In the genomic region with DNA sequence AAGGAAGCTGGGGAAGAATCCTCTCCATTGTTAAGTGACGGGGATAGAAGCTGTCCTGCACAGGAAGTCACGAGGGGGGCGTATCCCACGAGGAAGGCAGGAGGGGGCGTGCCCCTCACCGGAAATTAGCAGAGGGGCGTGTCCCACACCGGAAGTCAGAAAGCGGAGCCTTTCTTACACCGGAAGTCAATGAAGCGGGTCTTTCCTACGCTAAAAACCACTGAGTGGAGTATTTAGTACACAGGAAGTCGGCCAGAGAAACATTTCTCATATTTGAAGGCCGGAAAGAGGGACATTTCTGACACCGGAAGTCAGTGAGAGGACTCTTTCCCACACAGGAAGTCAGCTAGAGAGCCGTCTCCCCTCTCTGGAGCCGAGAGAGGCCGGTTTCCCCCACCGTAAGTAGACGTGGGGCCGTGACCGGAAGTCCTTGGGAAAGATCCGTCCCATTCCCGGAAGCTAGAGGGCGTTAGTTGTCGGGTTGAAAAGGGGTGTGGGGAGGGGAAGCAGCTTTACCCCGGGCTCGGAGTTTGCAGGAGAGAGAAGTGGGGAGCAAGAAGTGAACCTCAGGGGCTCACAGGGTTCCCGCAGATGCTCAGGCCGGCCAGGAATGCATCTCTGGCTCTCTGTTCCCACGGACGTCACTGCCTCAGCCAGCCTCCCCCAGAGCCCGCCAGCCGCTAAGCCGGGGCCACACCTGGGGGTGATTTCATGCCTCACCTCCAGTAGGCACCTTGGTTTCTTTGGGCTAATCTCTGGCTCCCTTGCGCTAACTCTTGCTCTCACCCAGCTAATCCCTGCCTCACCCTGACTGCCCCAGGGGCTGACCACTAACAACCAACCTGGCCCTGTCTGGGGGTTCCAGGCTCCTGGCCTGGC, we compare ENCODE assay signal across 8 cellular contexts. TPM values are rescaled to one million over a fixed set of nuclear protein-coding genes. Genes with fewer than 3 reads are reported as not detected.
DNase-seq lines count a peak whose midpoint lies in the region; ATAC-seq and TF ChIP-seq lines count a peak whose summit lies in the region.

No MANE protein-coding gene starts in this region.

- intact Hi-C loops in OCI-LY7 (cut with micrococcal nuclease; ENCODE audit: unreplicated experiment) = loop anchor here (2.0 to 10.0 kb wide), 5 partner anchors 192 to 1332 kb away; partner anchors contain the start of gene ASPHD2

- H3K27me3 ChIP-seq in HUES48 (ENCODE audit: control insufficient read depth, insufficient read depth, low read length) = no peaks in the 10 kb centered on the region

- POLR2A ChIA-PET in OCI-LY7 (lab: Charles Lee) = interaction anchor here (1.4 to 5.7 kb wide), 4 partner anchors 10 to 242 kb away, joined by 3 to 61 read pairs (median 14); partner anchors contain the start of genes HPS4 and SRRD

- peak; percentile 97 for DNase-seq in DMS 273 (lab: John Stamatoyannopoulos, UW; ENCODE audit: unreplicated experiment)
- DNase-seq in OCI-LY7 (ENCODE audit: low spot score) = peak; percentile 99
- peak; percentile 92 for DNase-seq in activated T-cell treated with anti-CD3 and anti-CD28 coated beads for 4 hours
- peak; percentile 89 for DNase-seq in epithelial cell of esophagus (ENCODE audit: low read depth)
- peak; percentile 94 for DNase-seq in mucosa of gallbladder (ENCODE audit: low spot score)
- peak; percentile 85 for DNase-seq in stimulated activated CD8-positive, alpha-beta memory T cell treated with anti-CD3 and anti-CD28 coated beads, Interleukin-4, amount 100 ng/mL, for 24 hours (ENCODE audit: low read depth)

- H3K9me3 ChIP-seq in HUES48 (ENCODE audit: control insufficient read depth, insufficient read depth, low read length) (no peaks in the 10 kb centered on the region), OCI-LY7 (ENCODE audit: low read length) (no peaks in the 10 kb centered on the region)

- peak overlapping the region; percentile 39; the same call in 1 of the 2 replicates for H2AFZ ChIP-seq in OCI-LY7 (ENCODE audit: low read length)

- CTCF ChIA-PET in OCI-LY7 (lab: Charles Lee; ENCODE audit: unreplicated experiment) = interaction anchor here (1.0 to 1.2 kb wide), 3 partner anchors 10 to 30 kb away, joined by 3 to 4 read pairs (median 3); no protein-coding TSS in a partner anchor

- H3K9ac ChIP-seq in HUES48 (ENCODE audit: low read depth, low read length) = peak overlapping the region; percentile 61

- BruUV-seq in OCI-LY7 (replicated peaks; lab: Mats Ljungman, UMichigan) = no TSS peak

- H3K4me2 ChIP-seq in OCI-LY7 (ENCODE audit: low read length) = peak overlapping the region; percentile 85

- H3K4me1 ChIP-seq in HUES48 (ENCODE audit: control insufficient read depth, insufficient read depth, low read length) (peaks cover 37% of the 10 kb centered on the region), OCI-LY7 (ENCODE audit: insufficient read depth, low read length, poor library complexity, severe bottlenecking) (peaks cover 71% of the 10 kb centered on the region)

- TF ChIP-seq CTCF in OCI-LY7 (conservative IDR thresholded peaks at IDR 0.05; ENCODE audit: low read length) (peak; percentile 71), epithelial cell of esophagus (IDR thresholded peaks at IDR 0.05; ENCODE audit: insufficient read depth, low read depth, low read length, missing control alignments) (peak; percentile 55)

- peak overlapping the region; percentile 62 for H3K4me3 ChIP-seq in HUES48 (ENCODE audit: low read depth, low read length)
- H3K4me3 ChIP-seq in OCI-LY7 (ENCODE audit: low read depth, low read length, poor library complexity, severe bottlenecking) = peak overlapping the region; percentile 82
- H3K4me3 ChIP-seq in epithelial cell of esophagus (ENCODE audit: low read length) = peak overlapping the region; percentile 82

- H3K79me2 ChIP-seq in OCI-LY7 (ENCODE audit: insufficient read depth, low read depth, low read length) = peaks cover 36% of the 10 kb centered on the region

- no peaks in the 10 kb centered on the region for H3K9me2 ChIP-seq in OCI-LY7 (ENCODE audit: insufficient read depth, low read length)

- no peaks in the 10 kb centered on the region for H4K20me1 ChIP-seq in OCI-LY7 (ENCODE audit: insufficient read depth, low read length)

- peaks cover 28% of the 10 kb centered on the region for H3K36me3 ChIP-seq in HUES48 (ENCODE audit: control insufficient read depth, insufficient read depth, low read length)
- peaks cover 11% of the 10 kb centered on the region for H3K36me3 ChIP-seq in OCI-LY7 (ENCODE audit: insufficient read depth, low read length)

- H3K27ac ChIP-seq in HUES48 (ENCODE audit: low read depth, low read length) = peak overlapping the region; percentile 98
- peak overlapping the region; percentile 97 for H3K27ac ChIP-seq in OCI-LY7 (ENCODE audit: low read depth, low read length, poor library complexity, severe bottlenecking)

- ATAC-seq in GM21390 (IDR thresholded peaks at IDR 0.05; ENCODE audit: unreplicated experiment) = peak; percentile 68

RNA-seq across cellular contexts. Expression of gene MIAT, which starts 15.4 kb away (rescaled TPM):
- 8.7 and 11.8 TPM in 2 replicates for total RNA-seq in OCI-LY7 (2014; rRNA removed; shearing (Covaris generic))
- total RNA-seq in OCI-LY7 (2022) (4.1 and 5.2 TPM in 2 replicates), mucosa of gallbladder (2.7 TPM)

RNA-seq across cellular contexts. Expression of gene CRYBA4, which starts 51.1 kb away (rescaled TPM):
- total RNA-seq in OCI-LY7 (2014; rRNA removed; shearing (Covaris generic)) = 3.2 TPM in 1 of 2 replicates, not detected in the other
- total RNA-seq in OCI-LY7 (2022) (1.3 TPM in 1 of 2 replicates, not detected in the other), mucosa of gallbladder (not detected)

RNA-seq across cellular contexts. Expression of gene CRYBB1, which starts 55.0 kb away (rescaled TPM):
- 0.21 and 0.35 TPM in 2 replicates for total RNA-seq in OCI-LY7 (2014; rRNA removed; shearing (Covaris generic))
- total RNA-seq in OCI-LY7 (2022) = 0.61 TPM in 1 of 2 replicates, not detected in the other
- total RNA-seq in mucosa of gallbladder = 0.37 TPM

Comparison
In these comparisons a context has a peak if more than half of its experiments do, and no peak if none do; other contexts are left out.
1. Peak in every context shown above with its lines: DNase-seq, ATAC-seq, H3K4me3 ChIP-seq and H3K27ac ChIP-seq.